In the genomic region with DNA sequence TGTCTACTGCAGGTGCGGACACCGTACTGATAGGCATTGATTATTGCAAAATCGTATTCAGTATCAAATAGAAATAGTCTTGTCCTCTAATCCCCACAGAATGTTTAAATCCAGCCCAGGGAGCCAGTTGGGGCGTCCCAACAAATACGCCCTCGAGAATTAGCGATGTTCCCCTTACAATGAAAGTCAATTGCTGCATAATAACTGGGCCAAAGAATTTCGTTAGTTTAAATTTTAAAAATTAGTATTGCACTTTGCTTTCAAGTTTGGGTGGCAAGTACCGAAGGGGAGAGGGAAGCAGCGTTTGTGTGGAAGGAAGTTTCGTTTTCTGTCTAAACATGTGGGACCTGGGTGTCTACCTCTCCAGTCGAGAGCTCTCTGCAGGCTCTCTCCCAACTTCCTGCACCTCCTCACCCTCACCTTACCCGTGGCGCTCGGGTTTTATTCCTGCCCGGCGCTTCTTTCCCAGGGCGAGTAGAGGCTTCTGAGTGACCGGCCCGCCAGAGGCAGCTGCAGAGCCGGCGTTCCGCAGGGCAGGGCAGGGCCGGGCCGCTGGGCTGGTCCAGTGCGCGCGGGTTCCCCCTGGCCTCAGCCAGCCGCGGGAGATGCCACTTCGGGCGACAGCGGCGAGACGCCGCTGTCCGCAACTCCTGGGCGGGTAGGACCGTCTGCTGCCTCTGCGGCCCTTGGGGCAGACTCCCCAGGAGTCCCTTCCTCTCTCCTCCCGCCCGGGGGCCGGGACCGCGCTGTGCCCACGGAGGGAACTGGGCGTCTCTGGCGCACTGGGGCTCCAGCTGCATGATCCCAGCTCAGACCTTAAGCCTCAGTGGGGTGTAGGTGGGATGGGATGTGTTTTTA, we compare ENCODE assay signal across 8 cellular contexts. TPM values are rescaled to one million over a fixed set of nuclear protein-coding genes. Genes with fewer than 3 reads are reported as not detected.
DNase-seq lines count a peak whose midpoint lies in the region; ATAC-seq and TF ChIP-seq lines count a peak whose summit lies in the region.

No MANE protein-coding gene starts in this region.

- DNase-seq in AG08396 (ENCODE audit: low spot score) (peak; percentile 56), colonic mucosa (peak; percentile 27), mucosa of descending colon (peak in 1 of 3 donors; percentile 55), NCI-H1105 treated with DMSO at 0.1 percent for 48 hours (lab: John Stamatoyannopoulos, UW) (no peak), NCI-H2029 treated with DMSO at 0.1 percent for 48 hours (lab: John Stamatoyannopoulos, UW) (no peak), NCI-H510A treated with DMSO at 0.1 percent for 48 hours (lab: John Stamatoyannopoulos, UW) (no peak)

- H3K27me3 ChIP-seq in HUES64 (ENCODE audit: insufficient read depth, low read length) (peaks cover 83% of the 10 kb centered on the region), colonic mucosa (peaks cover 66% of the 10 kb centered on the region)

- H3K27ac ChIP-seq in HUES64 (ENCODE audit: low read depth, low read length) (no peak overlapping the region), colonic mucosa (no peak overlapping the region)

- peaks cover 42% of the 10 kb centered on the region for H3K4me1 ChIP-seq in HUES64 (ENCODE audit: insufficient read depth, low read length)
- peaks cover 10% of the 10 kb centered on the region for H3K4me1 ChIP-seq in colonic mucosa
- peaks cover 30% of the 10 kb centered on the region for H3K4me1 ChIP-seq in mucosa of descending colon (ENCODE audit: low read depth)

- H3K36me3 ChIP-seq in HUES64 (ENCODE audit: insufficient read depth, low read length) (peaks cover 9% of the 10 kb centered on the region), colonic mucosa (no peaks in the 10 kb centered on the region), mucosa of descending colon (ENCODE audit: low read depth) (no peaks in the 10 kb centered on the region)

- H3K4me3 ChIP-seq in HUES64 (ENCODE audit: low read length): peak overlapping the region; percentile 87
- peak overlapping the region; percentile 46 for H3K4me3 ChIP-seq in colonic mucosa
- no peak overlapping the region for H3K4me3 ChIP-seq in mucosa of descending colon

- H3K9me3 ChIP-seq in HUES64 (ENCODE audit: insufficient read depth, low read depth, low read length) (no peaks in the 10 kb centered on the region), colonic mucosa (no peaks in the 10 kb centered on the region), mucosa of descending colon (no peaks in the 10 kb centered on the region)

- TF ChIP-seq CTCF in colonic mucosa (IDR thresholded peaks at IDR 0.05) (no peak), mucosa of descending colon (IDR thresholded peaks at IDR 0.05) (no peak)

- H3K9ac ChIP-seq in HUES64 (ENCODE audit: low read depth, low read length) (no peak overlapping the region), colonic mucosa (ENCODE audit: low read depth in 2 of 2, low read length in 2 of 2) (peak overlapping the region in 1 of 2 donors; percentile 5)

- WGBS in HUES64: 2% methylated on average over 48 of the region's 48 CpGs

- ATAC-seq in mucosa of descending colon: peak; percentile 36
- ATAC-seq in GM18907 (IDR thresholded peaks at IDR 0.05; ENCODE audit: unreplicated experiment): no peak

- intact Hi-C loops in colonic mucosa (cut with DNase I) (no loop called here), mucosa of descending colon (cut with DNase I, micrococcal nuclease) (no loop called here)

RNA-seq across cellular contexts. Expression of a gene that starts 0.9 kb away (rescaled TPM):
- 5.8 TPM for polyA plus RNA-seq in HUES64 (2013, experiment 1 of 2)
- 5.5 TPM for polyA plus RNA-seq in HUES64 (2013, experiment 2 of 2)
- 1 to 10 TPM in 1 of 2 donors, under 1 TPM in 1; 0.57 to 1.3 TPM for total RNA-seq in colonic mucosa
- 10 to 100 TPM in 1 of 3 donors, under 1 TPM in 2; 0.52 to 12.4 (median 0.75) TPM for total RNA-seq in mucosa of descending colon

Comparison
In these comparisons a context has a peak if more than half of its experiments do, and no peak if none do; other contexts are left out.
1. DNase-seq: peak in AG08396 (single experiment) and colonic mucosa (single experiment); none in NCI-H1105 treated with DMSO at 0.1 percent for 48 hours (single experiment), NCI-H2029 treated with DMSO at 0.1 percent for 48 hours (single experiment) and NCI-H510A treated with DMSO at 0.1 percent for 48 hours (single experiment).